In genomic region chr7:33128990-33129805, GRCh38 we compare ENCODE assay signal across 8 cellular contexts.
DNase-seq lines count a peak whose midpoint lies in the region; ATAC-seq and TF ChIP-seq lines count a peak whose summit lies in the region.

Gene BBS9, plus strand, starts transcription at chr7:33129564. Its CDS starts 16,689 bp downstream, at chr7:33146253.

- no peak for TF ChIP-seq CTCF in coronary artery (IDR thresholded peaks at IDR 0.05)

- H3K4me3 ChIP-seq in coronary artery, result peak within 1 kb of the TSS; percentile 76

- DNase-seq in C1 segment of cervical spinal cord (lab: John Stamatoyannopoulos, UW) (peak; percentile 67 to 99 (median 98)), NCI-H524 treated with DMSO at 0.1 percent for 48 hours (lab: John Stamatoyannopoulos, UW) (peak; percentile 71), coronary artery (ENCODE audit: low spot score) (peak; percentile 94)
- DNase-seq in activated CD4-positive, alpha-beta T cell treated with anti-CD3 and anti-CD28 coated beads for 48 hours, result peak; percentile 95
- DNase-seq in stimulated activated CD4-positive, alpha-beta T cell treated with anti-CD3 and anti-CD28 coated beads, Interleukin-1b, Interleukin-23, amount 100 ng/mL, for 24 hours (ENCODE audit: low read depth in 4 of 4, low spot score in 1 of 4), result peak; percentile 80 to 87 (median 83)

- H3K27me3 ChIP-seq in layer of hippocampus (ENCODE audit: control insufficient read depth, insufficient read depth, low read length), result no peaks in the 10 kb centered on the region

- H3K27ac ChIP-seq in coronary artery (peak within 1 kb of the TSS; percentile 74 to 91), layer of hippocampus (ENCODE audit: low read depth, low read length) (peak within 1 kb of the TSS; percentile 98)

- ATAC-seq in GM19324 (IDR thresholded peaks at IDR 0.05; ENCODE audit: low FRiP score, unreplicated experiment) (peak; percentile 100), HG03460 (IDR thresholded peaks at IDR 0.05; ENCODE audit: unreplicated experiment) (peak; percentile 100)

Comparison
In these comparisons a context has a peak if more than half of its experiments do, and no peak if none do; other contexts are left out.
1. Peak in every context shown above with its lines: DNase-seq, ATAC-seq, H3K4me3 ChIP-seq and H3K27ac ChIP-seq.